Comparison of ENCODE assay signal across 1 cellular context in genomic region chr11:120326845-120327281, GRCh38.
TF ChIP-seq lines count a peak whose summit lies in the region.

No MANE protein-coding gene starts in this region.

TF ChIP-seq in endothelial cell of umbilical vein, 7 proteins besides CTCF, POLR2A, EP300 and RAD21 (continued from another document):
- TF ChIP-seq GATA2 (IDR thresholded peaks at IDR 0.05; ENCODE audit: insufficient read depth, insufficient read length, low read depth, low read length) (no peak), JUN (IDR thresholded peaks at IDR 0.05; ENCODE audit: borderline replicate concordance, insufficient read depth, insufficient read length, low read depth) (no peak)
